Comparison of ENCODE assay signal across 9 cellular contexts in the genomic region with DNA sequence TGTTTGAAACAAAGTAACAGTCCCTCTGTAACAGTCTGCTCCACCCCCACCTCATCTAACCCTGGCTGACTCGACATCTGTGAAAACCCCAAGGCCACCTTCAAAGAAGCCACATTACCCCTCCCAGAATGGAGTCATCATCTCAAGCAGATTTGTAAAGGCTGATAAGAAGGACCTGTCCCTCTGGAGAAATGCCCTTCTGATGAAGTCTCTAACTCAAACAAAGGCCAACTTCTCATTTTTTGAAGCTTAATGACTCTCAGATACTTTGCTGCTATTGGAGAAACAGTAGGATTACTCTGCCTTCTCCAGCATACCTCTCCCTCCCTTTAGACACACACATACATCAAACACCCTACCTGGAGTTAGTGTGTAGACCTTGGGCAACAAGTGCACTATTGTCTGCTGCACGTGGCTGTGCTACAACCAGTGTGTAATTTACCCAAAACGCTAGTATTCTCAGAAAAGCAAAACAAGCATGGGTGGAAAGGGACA. TPM values are rescaled to one million over a fixed set of nuclear protein-coding genes. Genes with fewer than 3 reads are reported as not detected.
A peak's percentile ranks its signal among the peaks of the same experiment; 100 is the strongest.
DNase-seq lines count a peak whose midpoint lies in the region; ATAC-seq and TF ChIP-seq lines count a peak whose summit lies in the region.
"Had no signal": no experiment of that assay in that cellular context is flagged by ENCODE, and none has a peak within 500 bp of the region (broad histone marks: within the 10 kb centered on the region; RNA-seq: fewer than 3 reads in every experiment).

No MANE protein-coding gene starts in this region.

- no peaks in the 10 kb centered on the region for H3K79me2 ChIP-seq in mesendoderm (ENCODE audit: control insufficient read depth, insufficient read depth, low read length)

- H3K4me3 ChIP-seq in mesendoderm (ENCODE audit: low read length) (no peak overlapping the region), esophagus squamous epithelium (no peak overlapping the region)

- no peak for TF ChIP-seq POLR2A in esophagus squamous epithelium (IDR thresholded peaks at IDR 0.05)

- H3K27ac ChIP-seq in mesendoderm (ENCODE audit: low read depth, low read length) (no peak overlapping the region), esophagus squamous epithelium (no peak overlapping the region)

- no peak for TF ChIP-seq CTCF in esophagus squamous epithelium (IDR thresholded peaks at IDR 0.05)

- DNase-seq in CD1c-positive myeloid dendritic cell (ENCODE audit: extremely low spot score), result peak; percentile 11
- DNase-seq in activated CD4-positive, alpha-beta T cell treated with anti-CD3 and anti-CD28 coated beads, Interleukin-2, amount 50 U/mL, for 4 hours, result peak; percentile 33 to 41
- peak; percentile 54 for DNase-seq in mesendoderm
- DNase-seq in mesenteric fat pad (ENCODE audit: low spot score), result no peak
- DNase-seq in esophagus squamous epithelium (lab: John Stamatoyannopoulos, UW), result no peak
- no peak for DNase-seq in NCI-H526 treated with DMSO at 0.1 percent for 48 hours (lab: John Stamatoyannopoulos, UW)
- DNase-seq: amygdala had no signal

- H3K27me3 ChIP-seq in mesendoderm (ENCODE audit: insufficient read depth, low read length, poor library complexity), result no peaks in the 10 kb centered on the region
- H3K27me3 ChIP-seq in esophagus squamous epithelium, result no peaks in the 10 kb centered on the region

- H3K9me3 ChIP-seq in esophagus squamous epithelium, result no peaks in the 10 kb centered on the region

- no peak overlapping the region for H2BK120ac ChIP-seq in mesendoderm (ENCODE audit: low read depth, low read length)

- no peak overlapping the region for H3K23ac ChIP-seq in mesendoderm (ENCODE audit: low read length)

- H2BK5ac ChIP-seq in mesendoderm (ENCODE audit: low read length), result no peak overlapping the region

- no CpG with 5 or more reads among the region's 3 CpGs for WGBS in mesendoderm (ENCODE audit: extremely low coverage, insufficient coverage, low lambda C conversion rate)
- WGBS in esophagus squamous epithelium, 2 donors, result 20 to 30% methylated on average over 3 of the region's 3 CpGs

- H3K56ac ChIP-seq in mesendoderm (ENCODE audit: low read length), result no peak overlapping the region

- no peak overlapping the region for H3K9ac ChIP-seq in mesendoderm (ENCODE audit: low read length)

- no peak overlapping the region for H2BK15ac ChIP-seq in mesendoderm (replicated peaks; ENCODE audit: low read depth)

- H3K79me1 ChIP-seq in mesendoderm (ENCODE audit: low read length), result no peaks in the 10 kb centered on the region

- ATAC-seq in HG02642 (IDR thresholded peaks at IDR 0.05; ENCODE audit: poor library complexity, unreplicated experiment) (peak; percentile 23), GM21367 (IDR thresholded peaks at IDR 0.05; ENCODE audit: unreplicated experiment) (no peak)

- H4K5ac ChIP-seq in mesendoderm (ENCODE audit: low read length), result no peak overlapping the region

- intact Hi-C loops in esophagus squamous epithelium (cut with DNase I), result no loop called here

- peak overlapping the region; percentile 6 for H3K18ac ChIP-seq in mesendoderm (ENCODE audit: low read length)

- no peak overlapping the region for H2AK5ac ChIP-seq in mesendoderm (ENCODE audit: low read length)

- H4K8ac ChIP-seq in mesendoderm (ENCODE audit: low read depth, low read length), result no peak overlapping the region

- no peak overlapping the region for H3K4ac ChIP-seq in mesendoderm (ENCODE audit: low read depth, low read length)

- H3K4me2 ChIP-seq in mesendoderm (ENCODE audit: low read length), result no peak overlapping the region

- peaks cover 3% of the 10 kb centered on the region for H3K4me1 ChIP-seq in mesendoderm (ENCODE audit: control insufficient read depth, low read depth, low read length)
- H3K4me1 ChIP-seq in esophagus squamous epithelium, result peaks cover 1 to 21% (median 4%) of the 10 kb centered on the region in 3 donors

- H3K36me3 ChIP-seq in mesendoderm (ENCODE audit: control insufficient read depth, insufficient read depth, low read length) (no peaks in the 10 kb centered on the region), esophagus squamous epithelium (no peaks in the 10 kb centered on the region)

RNA-seq across cellular contexts. Expression of a gene that starts 5.3 kb away (rescaled TPM):
- 2.5 TPM for polyA plus RNA-seq in mesendoderm (2013, experiment 1 of 2)
- 2.6 TPM for polyA plus RNA-seq in mesendoderm (2013, experiment 2 of 2)
- total RNA-seq in mesenteric fat pad (18.9 TPM), esophagus squamous epithelium (1 to 10 TPM; 5.6 to 6.6 (median 6.5) TPM)

Comparison
In these comparisons a context has a peak if more than half of its experiments do, and no peak if none do; other contexts are left out.
1. DNase-seq: peak in CD1c-positive myeloid dendritic cell (single experiment), activated CD4-positive, alpha-beta T cell treated with anti-CD3 and anti-CD28 coated beads, Interleukin-2, amount 50 U/mL, for 4 hours (2 of 2) and mesendoderm (single experiment); none in mesenteric fat pad (single experiment), esophagus squamous epithelium (single experiment) and NCI-H526 treated with DMSO at 0.1 percent for 48 hours (single experiment).